Comparison of ENCODE assay signal across 18 cellular contexts in genomic region chr16:12009922-12010321, GRCh38. TPM values are rescaled to one million over a fixed set of nuclear protein-coding genes. Genes with fewer than 3 reads are reported as not detected.
DNase-seq lines count a peak whose midpoint lies in the region; ATAC-seq and TF ChIP-seq lines count a peak whose summit lies in the region.
"Had no signal": no experiment of that assay in that cellular context is flagged by ENCODE, and none has a peak within 500 bp of the region (broad histone marks: within the 10 kb centered on the region; RNA-seq: fewer than 3 reads in every experiment).

No MANE protein-coding gene starts in this region.

- no peak for TF ChIP-seq CTCF in HL-60 (IDR thresholded peaks at IDR 0.05; ENCODE audit: insufficient read depth, low read length)
- no peak for TF ChIP-seq CTCF in spleen (IDR thresholded peaks at IDR 0.05 in 8 of 11, conservative IDR thresholded peaks at IDR 0.05 in 3 of 11)

- H3K4me2 ChIP-seq in BLaER1: peak overlapping the region; percentile 68
- H3K4me2 ChIP-seq: GM23338 had no signal

- no peaks in the 10 kb centered on the region for H3K36me3 ChIP-seq in BLaER1
- H3K36me3 ChIP-seq in spleen: peaks cover 0 to 50% (median 2%) of the 10 kb centered on the region in 6 donors

- H3K27ac ChIP-seq in BLaER1: peak overlapping the region; percentile 79
- H3K27ac ChIP-seq in HL-60 (replicated peaks): peak overlapping the region; percentile 52
- H3K27ac ChIP-seq in caudate nucleus (ENCODE audit: low read depth, low read length): peak overlapping the region; percentile 23
- peak overlapping the region in 6 of 8 donors; percentile 12 to 80 (median 64) for H3K27ac ChIP-seq in spleen
- H3K27ac ChIP-seq: neutrophil had no signal

- H3K27me3 ChIP-seq in BLaER1 (no peaks in the 10 kb centered on the region), HL-60 (ENCODE audit: insufficient read depth, poor library complexity, severe bottlenecking) (no peaks in the 10 kb centered on the region), spleen (replicated peaks in 1 of 7) (no peaks in the 10 kb centered on the region)
- H3K27me3 ChIP-seq: neutrophil had no signal

- H3K4me3 ChIP-seq in BLaER1 (no peak overlapping the region), HL-60 (replicated peaks; ENCODE audit: insufficient read depth, low read length) (no peak overlapping the region), spleen (no peak overlapping the region)
- H3K4me3 ChIP-seq: GM23338 had no signal

- H3K9ac ChIP-seq in BLaER1: peak overlapping the region; percentile 42

- TF ChIP-seq POLR2A in spleen (IDR thresholded peaks at IDR 0.05): no peak

- no peaks in the 10 kb centered on the region for H4K20me1 ChIP-seq in BLaER1

- H3K4me1 ChIP-seq in BLaER1 (peaks cover 62% of the 10 kb centered on the region), spleen (peaks cover 0 to 37% (median 19%) of the 10 kb centered on the region in 6 donors)

- ATAC-seq in GM19467 (IDR thresholded peaks at IDR 0.05; ENCODE audit: unreplicated experiment): no peak
- ATAC-seq: GM23338, SK-N-SH treated with all-trans-retinoic acid at 6 μM for 48 hours had no signal

- DNase-seq in HL-60 (ENCODE audit: low read depth in 1 of 2, low spot score in 1 of 2) (no peak), caudate nucleus (lab: John Stamatoyannopoulos, UW) (no peak), spleen (no peak), NCI-H1092 treated with DMSO at 0.1 percent for 48 hours (lab: John Stamatoyannopoulos, UW) (no peak)
- no peak for DNase-seq in activated CD8-positive, alpha-beta memory T cell treated with anti-CD3 and anti-CD28 coated beads, Interleukin-2, amount 50 U/mL, for 48 hours
- DNase-seq: activated CD4-positive, alpha-beta T cell treated with anti-CD3 and anti-CD28 coated beads for 4 hours; IMR-90; left ventricle myocardium superior; NCI-H1436; NCI-H524; stimulated activated CD4-positive, alpha-beta T cell treated with anti-CD3 and anti-CD28 coated beads, Interleukin-4, amount 100 ng/mL, for 24 hours had no signal

- 85 to 95% (median 91%) methylated on average over 2 of the region's 2 CpGs for WGBS in spleen, 5 donors

- intact Hi-C loops in spleen (cut with DNase I; ENCODE audit: low total_unique reads): no loop called here

- H3K9me3 ChIP-seq in BLaER1 (no peaks in the 10 kb centered on the region), spleen (no peaks in the 10 kb centered on the region)
- H3K9me3 ChIP-seq: neutrophil had no signal

RNA-seq across cellular contexts. Expression of gene SNX29, which starts 33.4 kb away (rescaled TPM):
- total RNA-seq in spleen: 10 to 100 TPM; 42.5 to 91.9 (median 78.5) TPM
- 1 to 10 TPM; 5.7 to 6.9 (median 6.9) TPM for polyA plus RNA-seq in spleen

RNA-seq across cellular contexts. Expression of gene TNFRSF17, which starts 44.9 kb away (rescaled TPM):
- 10 to 100 TPM in 2 of 7 donors, 1 to 10 TPM in 5; 4.8 to 20.1 (median 7.5) TPM for total RNA-seq in spleen
- polyA plus RNA-seq in spleen: 10 to 100 TPM in 2 of 3 donors, 1 to 10 TPM in 1; 9.5 to 15.1 (median 14.7) TPM
- total RNA-seq: GM23338, IMR-90, left ventricle myocardium superior, pulmonary artery endothelial cell, subcutaneous adipose tissue had no signal
- polyA plus RNA-seq: GM23338, IMR-90 had no signal

Comparison
In these comparisons a context has a peak if more than half of its experiments do, and no peak if none do; other contexts are left out.
1. H3K27ac ChIP-seq: peak in every context shown above with its lines; median percentile 79 in BLaER1; 64 in spleen; 52 in HL-60; 23 in caudate nucleus.